In the genomic region with DNA sequence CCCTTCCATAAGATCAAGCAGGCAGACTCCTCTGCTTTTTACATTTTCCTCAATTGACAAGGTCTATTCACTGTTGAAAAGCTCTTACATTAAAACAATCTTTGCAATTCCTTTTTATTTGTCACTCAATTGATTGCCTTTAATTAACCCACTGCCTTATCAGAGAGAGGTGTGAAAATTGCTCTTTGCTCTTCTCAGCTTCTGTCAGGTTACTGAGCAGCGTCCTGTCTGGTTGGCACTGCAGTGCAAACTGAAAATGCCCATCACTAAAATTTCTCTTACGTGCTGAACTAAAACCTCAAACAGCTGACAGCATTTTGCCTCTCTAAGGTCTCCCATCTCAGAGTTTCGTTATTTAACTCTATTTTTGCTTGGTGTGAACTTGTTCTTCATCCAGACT, we compare ENCODE assay signal across 27 cellular contexts.
"Had no signal": no experiment of that assay in that cellular context is flagged by ENCODE, and none has a peak within 500 bp of the region (broad histone marks: within the 10 kb centered on the region; RNA-seq: fewer than 3 reads in every experiment).

No MANE protein-coding gene starts in this region.

- ATAC-seq: naive thymus-derived CD8-positive, alpha-beta T cell; natural killer cell treated with Interleukin-12 subunit alpha and Interleukin-12 subunit beta and Interleukin-15 and Interleukin-18, amount 100 ng/mL, for 72 hours; pancreas; right cardiac atrium; right lobe of liver; stimulated activated memory B cell treated with anti-CD40 and anti-IgM and Interleukin-4, amounts not matched to agents 10 μg/mL and 1 μg/mL and 100 μg/mL, for 72 hours; stimulated activated naive CD8-positive, alpha-beta T cell treated with anti-CD3 and anti-CD28 coated beads, Interleukin-15, amount 100 ng/mL, for 72 hours; stimulated activated naive CD8-positive, alpha-beta T cell treated with anti-CD3 and anti-CD28 coated beads, Interleukin-15, Interleukin-2, amounts not matched to agents 100 U/mL and 50 U/mL, for 24 hours; upper lobe of right lung had no signal

- H3K4me2 ChIP-seq: neural progenitor cell had no signal

- H3K4me1 ChIP-seq: neural progenitor cell, pancreas, prostate gland, right lobe of liver, sigmoid colon, suprapubic skin, testis, tibial artery, transverse colon, upper lobe of right lung, uterus had no signal

- H3K9ac ChIP-seq: neural progenitor cell had no signal

- DNase-seq: naive B cell; naive thymus-derived CD8-positive, alpha-beta T cell; nephron progenitor cell; occipital lobe; pancreas; right cardiac atrium; right lobe of liver; sigmoid colon; small intestine; stimulated activated CD4-positive, alpha-beta T cell treated with anti-CD3 and anti-CD28 coated beads, Interleukin-1b, Interleukin-23, amount 100 ng/mL, for 48 hours; stimulated activated CD4-positive, alpha-beta T cell treated with anti-CD3 and anti-CD28 coated beads, Interleukin-4, amount 100 ng/mL, for 1 hour; stimulated activated CD4-positive, alpha-beta T cell treated with anti-CD3 and anti-CD28 coated beads, Interleukin-4, amount 100 ng/mL, for 4 hours; stimulated activated CD8-positive, alpha-beta memory T cell treated with anti-CD3 and anti-CD28 coated beads, Interleukin-4, amount 100 ng/mL, for 48 hours; stimulated activated naive CD4-positive, alpha-beta T cell; stimulated activated naive CD8-positive, alpha-beta T cell treated with anti-CD3 and anti-CD28 coated beads, Interleukin-15, amount 100 ng/mL, for 72 hours; stimulated activated naive CD8-positive, alpha-beta T cell treated with anti-CD3 and anti-CD28 coated beads, Interleukin-15, Interleukin-2, amounts not matched to agents 100 U/mL and 50 U/mL, for 24 hours; substantia nigra; testis; tibial artery; transverse colon; upper lobe of right lung; uterus had no signal

- H3K36me3 ChIP-seq: neural progenitor cell, pancreas, prostate gland, right lobe of liver, sigmoid colon, suprapubic skin, tibial artery, transverse colon, upper lobe of right lung, uterus had no signal

- H3K9me3 ChIP-seq: pancreas, prostate gland, right lobe of liver, sigmoid colon, suprapubic skin, testis, transverse colon, upper lobe of right lung, uterus had no signal

- H3K27me3 ChIP-seq: neural progenitor cell, pancreas, right lobe of liver, sigmoid colon, suprapubic skin, testis, tibial artery, transverse colon, upper lobe of right lung, uterus had no signal

- H2AFZ ChIP-seq: neural progenitor cell had no signal

- H3K27ac ChIP-seq: neural progenitor cell, pancreas, prostate gland, right lobe of liver, sigmoid colon, suprapubic skin, testis, tibial artery, transverse colon, upper lobe of right lung, uterus had no signal

- H3K4me3 ChIP-seq: neural progenitor cell, pancreas, prostate gland, right lobe of liver, sigmoid colon, suprapubic skin, testis, tibial artery, transverse colon, upper lobe of right lung, uterus had no signal
